Comparison of ENCODE assay signal across 18 cellular contexts in the genomic region with DNA sequence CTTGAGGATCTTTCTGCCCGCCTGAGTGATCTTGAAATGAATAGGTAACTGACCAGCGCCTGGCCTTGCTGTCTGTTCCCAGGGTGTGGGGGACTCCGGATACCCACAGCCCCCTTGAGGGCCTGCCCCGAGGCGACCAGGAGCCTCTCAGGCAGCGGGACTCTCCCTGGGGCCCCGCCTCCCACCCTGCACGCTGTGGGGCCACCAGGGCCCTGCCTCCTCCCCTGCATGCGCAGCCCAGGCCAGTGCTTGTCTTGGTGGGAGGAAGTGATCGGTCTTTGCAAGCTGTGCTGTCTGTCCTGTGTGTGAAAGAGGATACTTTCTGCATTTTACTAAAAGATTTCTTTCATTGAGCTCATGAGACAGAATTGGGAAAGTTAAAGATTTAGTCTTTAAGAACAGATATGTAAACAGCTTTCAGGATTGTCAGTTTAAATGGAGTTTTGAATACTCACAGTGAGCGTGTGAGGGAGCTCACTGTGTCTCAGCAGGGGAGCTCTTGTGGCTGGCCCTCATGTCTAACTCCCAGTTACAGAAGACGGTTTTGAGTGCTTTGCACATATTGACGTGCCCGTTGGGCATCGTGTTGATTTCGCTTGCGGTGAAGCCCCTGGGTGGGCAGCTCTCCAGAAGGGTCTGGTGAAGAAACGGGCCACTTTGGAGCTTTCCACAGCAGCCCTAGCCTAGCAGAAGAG. TPM values are rescaled to one million over a fixed set of nuclear protein-coding genes. Genes with fewer than 3 reads are reported as not detected.
A peak's percentile ranks its signal among the peaks of the same experiment; 100 is the strongest.
DNase-seq lines count a peak whose midpoint lies in the region; ATAC-seq and TF ChIP-seq lines count a peak whose summit lies in the region.
"Had no signal": no experiment of that assay in that cellular context is flagged by ENCODE, and none has a peak within 500 bp of the region (broad histone marks: within the 10 kb centered on the region; RNA-seq: fewer than 3 reads in every experiment).

No MANE protein-coding gene starts in this region.

- no peak overlapping the region for H3K4me3 Mint-ChIP-seq in stimulated activated memory B cell treated with anti-CD40 and anti-IgM and Interleukin-4, amounts not matched to agents 10 μg/mL and 1 μg/mL and 100 μg/mL, for 72 hours
- H3K4me3 Mint-ChIP-seq: dendritic cell treated with granulocyte-macrophage colony-stimulating factor and Interleukin-4, amounts not matched to agents 40 ng/mL and 50 ng/mL, for 4 days; immature natural killer cell had no signal

- H3K27ac ChIP-seq in breast epithelium = no peak overlapping the region
- H3K27ac ChIP-seq: heart right ventricle, right atrium auricular region had no signal

- H3K27me3 Mint-ChIP-seq in stimulated activated memory B cell treated with anti-CD40 and anti-IgM and Interleukin-4, amounts not matched to agents 10 μg/mL and 1 μg/mL and 100 μg/mL, for 72 hours = no peaks in the 10 kb centered on the region
- H3K27me3 Mint-ChIP-seq: dendritic cell treated with granulocyte-macrophage colony-stimulating factor and Interleukin-4, amounts not matched to agents 40 ng/mL and 50 ng/mL, for 4 days had no signal

- TF ChIP-seq CTCF in choroid plexus epithelial cell (conservative IDR thresholded peaks at IDR 0.05; ENCODE audit: low read depth, low read length) (no peak), breast epithelium (IDR thresholded peaks at IDR 0.05) (no peak)

- no peaks in the 10 kb centered on the region for H3K4me1 Mint-ChIP-seq in stimulated activated memory B cell treated with anti-CD40 and anti-IgM and Interleukin-4, amounts not matched to agents 10 μg/mL and 1 μg/mL and 100 μg/mL, for 72 hours
- H3K4me1 Mint-ChIP-seq: immature natural killer cell had no signal

- DNase-seq in NCI-H1417 (lab: John Stamatoyannopoulos, UW) = peak; percentile 19 to 88 (median 57)
- DNase-seq in NCI-H1417 treated with DMSO at 0.1 percent for 48 hours (lab: John Stamatoyannopoulos, UW) = no peak
- peak; percentile 60 for DNase-seq in NCI-H345 treated with DMSO at 0.1 percent for 48 hours (lab: John Stamatoyannopoulos, UW; ENCODE audit: unreplicated experiment)
- peak; percentile 37 for DNase-seq in choroid plexus epithelial cell (ENCODE audit: low read depth)
- no peak for DNase-seq in HCEC 1CT
- DNase-seq in breast epithelium (ENCODE audit: low spot score in 2 of 2) = no peak
- DNase-seq: 8988T; activated CD8-positive, alpha-beta memory T cell treated with anti-CD3 and anti-CD28 coated beads, Interleukin-2, amount 50 U/mL, for 48 hours; heart right ventricle; immature natural killer cell; left ventricle myocardium superior; NCI-H2081; SHP77 treated with DMSO at 0.1 percent for 48 hours; stimulated activated CD4-positive, alpha-beta T cell treated with anti-CD3 and anti-CD28 coated beads, Interleukin-12 subunit alpha, Interleukin-12 subunit beta, amount 100 ng/mL, for 4 hours had no signal

- no peaks in the 10 kb centered on the region for H3K9me3 Mint-ChIP-seq in stimulated activated memory B cell treated with anti-CD40 and anti-IgM and Interleukin-4, amounts not matched to agents 10 μg/mL and 1 μg/mL and 100 μg/mL, for 72 hours
- H3K9me3 Mint-ChIP-seq: dendritic cell treated with granulocyte-macrophage colony-stimulating factor and Interleukin-4, amounts not matched to agents 40 ng/mL and 50 ng/mL, for 4 days; immature natural killer cell had no signal

- no peak for TF ChIP-seq POLR2A in breast epithelium (IDR thresholded peaks at IDR 0.05)

- no peaks in the 10 kb centered on the region for H3K4me1 ChIP-seq in breast epithelium
- H3K4me1 ChIP-seq: heart right ventricle, right atrium auricular region had no signal

- no peak overlapping the region for H3K27ac Mint-ChIP-seq in stimulated activated memory B cell treated with anti-CD40 and anti-IgM and Interleukin-4, amounts not matched to agents 10 μg/mL and 1 μg/mL and 100 μg/mL, for 72 hours
- H3K27ac Mint-ChIP-seq: dendritic cell treated with granulocyte-macrophage colony-stimulating factor and Interleukin-4, amounts not matched to agents 40 ng/mL and 50 ng/mL, for 4 days; immature natural killer cell had no signal

- peak; percentile 36 for ATAC-seq in stimulated activated memory B cell treated with anti-CD40 and anti-IgM and Interleukin-4, amounts not matched to agents 10 μg/mL and 1 μg/mL and 100 μg/mL, for 72 hours
- no peak for ATAC-seq in activated CD4-positive, CD25-positive, alpha-beta regulatory T cell treated with anti-CD3 and anti-CD28 coated beads, Interleukin-2, amount 50 U/mL, for 24 hours

- no peaks in the 10 kb centered on the region for H3K9me3 ChIP-seq in breast epithelium
- H3K9me3 ChIP-seq: heart right ventricle, right atrium auricular region had no signal

- H3K36me3 Mint-ChIP-seq in stimulated activated memory B cell treated with anti-CD40 and anti-IgM and Interleukin-4, amounts not matched to agents 10 μg/mL and 1 μg/mL and 100 μg/mL, for 72 hours = peaks cover 40% of the 10 kb centered on the region

- no peaks in the 10 kb centered on the region for H3K27me3 ChIP-seq in breast epithelium
- H3K27me3 ChIP-seq: heart right ventricle, right atrium auricular region had no signal

- H3K4me3 ChIP-seq in choroid plexus epithelial cell (ENCODE audit: low read depth, low read length) (no peak overlapping the region), breast epithelium (no peak overlapping the region)
- H3K4me3 ChIP-seq: heart right ventricle, right atrium auricular region had no signal

- intact Hi-C loops in breast epithelium (cut with DNase I; ENCODE audit: low total_unique reads) = no loop called here

- H3K36me3 ChIP-seq in breast epithelium = no peaks in the 10 kb centered on the region

RNA-seq across cellular contexts. Expression of gene CAPN15, which starts 36.1 kb away (rescaled TPM):
- 10 to 100 TPM; 15.4 to 27.2 (median 15.5) TPM for total RNA-seq in breast epithelium

Comparison
In these comparisons a context has a peak if more than half of its experiments do, and no peak if none do; other contexts are left out.
1. DNase-seq: peak in NCI-H1417 (3 of 3), NCI-H345 treated with DMSO at 0.1 percent for 48 hours (single experiment) and choroid plexus epithelial cell (single experiment); none in NCI-H1417 treated with DMSO at 0.1 percent for 48 hours (single experiment), HCEC 1CT (single experiment) and breast epithelium (0 of 2).